ENCODE assay signal across 25 cellular contexts in the genomic region with DNA sequence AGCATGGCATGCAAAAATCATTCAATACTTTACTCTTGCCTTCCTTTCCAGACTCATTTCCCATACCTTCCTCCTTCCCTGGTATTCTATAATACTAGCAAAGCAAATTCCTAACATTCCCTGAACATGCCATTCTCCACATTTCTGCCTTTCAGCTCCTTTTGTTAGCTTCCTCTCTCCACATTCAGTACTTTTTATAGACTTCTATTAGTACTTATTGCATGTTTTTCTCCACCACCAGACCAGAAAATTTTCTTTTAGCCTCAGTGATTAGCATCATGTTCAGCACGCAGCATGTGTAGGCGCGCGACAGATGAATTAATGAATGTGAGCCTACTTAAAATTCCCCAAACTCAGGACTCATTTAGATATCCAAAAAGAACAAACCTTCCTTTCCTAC.
DNase-seq lines count a peak whose midpoint lies in the region; ATAC-seq and TF ChIP-seq lines count a peak whose summit lies in the region.
"Had no signal": no experiment of that assay in that cellular context is flagged by ENCODE, and none has a peak within 500 bp of the region (broad histone marks: within the 10 kb centered on the region; RNA-seq: fewer than 3 reads in every experiment).

No MANE protein-coding gene starts in this region.

- no peaks in the 10 kb centered on the region for H3K23me2 ChIP-seq in H9 (ENCODE audit: insufficient read length, low read depth, low read length, poor library complexity, severe bottlenecking)

- peak overlapping the region; percentile 93 for H2AFZ ChIP-seq in H9 (ENCODE audit: low read length)

- H2AK5ac ChIP-seq in H9 (ENCODE audit: insufficient read length, low read length), result no peak overlapping the region

- H3K79me2 ChIP-seq in H9 (ENCODE audit: insufficient read depth, low read length), result no peaks in the 10 kb centered on the region

- DNase-seq in H9 (no peak), choroid plexus epithelial cell (ENCODE audit: low read depth) (peak; percentile 0), kidney glomerular epithelial cell (lab: John Stamatoyannopoulos, UW) (peak; percentile 79), renal cortical epithelial cell (ENCODE audit: low read depth) (peak; percentile 73), midbrain (lab: John Stamatoyannopoulos, UW) (no peak), coronary artery (ENCODE audit: low spot score) (no peak)
- DNase-seq: activated CD4-positive, alpha-beta memory T cell treated with anti-CD3 and anti-CD28 coated beads for 36 hours; activated naive CD4-positive, alpha-beta T cell; CD8-positive, alpha-beta T cell; central memory CD4-positive, alpha-beta T cell; DMS53; effector CD8-positive, alpha-beta T cell; HCEC 1CT; Karpas-422; naive thymus-derived CD4-positive, alpha-beta T cell; NCI-H187 treated with DMSO at 0.1 percent for 48 hours; NCI-H345; stimulated activated CD4-positive, alpha-beta T cell treated with anti-CD3 and anti-CD28 coated beads, Interleukin-2, amount 100 ng/mL, for 48 hours; T-helper 2 cell had no signal

- TF ChIP-seq CTCF in H9 (conservative IDR thresholded peaks at IDR 0.05), result no peak
- TF ChIP-seq CTCF in choroid plexus epithelial cell (conservative IDR thresholded peaks at IDR 0.05; ENCODE audit: low read depth, low read length), result no peak
- no peak for TF ChIP-seq CTCF in coronary artery (IDR thresholded peaks at IDR 0.05)

- no peak overlapping the region for H2BK120ac ChIP-seq in H9 (ENCODE audit: low read depth, low read length, poor library complexity, severe bottlenecking)

- no peak overlapping the region for H3K56ac ChIP-seq in H9 (ENCODE audit: insufficient read length, low read depth, low read length)

- H2BK15ac ChIP-seq in H9 (ENCODE audit: low read depth, low read length), result no peak overlapping the region

- no peak overlapping the region for H2BK20ac ChIP-seq in H9 (ENCODE audit: low read depth, low read length, poor library complexity, severe bottlenecking)

- H3K4me1 Mint-ChIP-seq in H9, result peaks cover 24 to 32% of the 10 kb centered on the region in 2 experiments
- H3K4me1 Mint-ChIP-seq: naive thymus-derived CD4-positive, alpha-beta T cell had no signal

- H3T11ph ChIP-seq in H9 (ENCODE audit: low read length), result no peak overlapping the region

- H3K4me1 ChIP-seq in H9 (ENCODE audit: insufficient read depth, low read length), result peaks cover 5% of the 10 kb centered on the region; the same call in 1 of the 2 replicates
- H3K4me1 ChIP-seq: tibial nerve had no signal

- WGBS in H9 (ENCODE audit: extremely low coverage, insufficient read length, low lambda C conversion rate), result no CpG with 5 or more reads among the region's 4 CpGs

- H3K9ac ChIP-seq in H9 (ENCODE audit: extremely low read depth, insufficient read length, low read length), result no peak overlapping the region

- no peak overlapping the region for H3K14ac ChIP-seq in H9 (ENCODE audit: insufficient read depth, low read length)

- 0 out of 2 replicates have a peak, but pooled peaks cover 2% of the 10 kb centered on the region for H3K27me3 Mint-ChIP-seq in H9 (ENCODE audit: low read depth)
- H3K27me3 Mint-ChIP-seq: activated CD4-positive, alpha-beta memory T cell treated with anti-CD3 and anti-CD28 coated beads for 36 hours; naive thymus-derived CD4-positive, alpha-beta T cell; stimulated activated naive CD8-positive, alpha-beta T cell treated with anti-CD3 and anti-CD28 coated beads, Interleukin-15, Interleukin-2, amounts not matched to agents 100 ng/mL and 50 ng/mL, for 24 hours had no signal

- H4K91ac ChIP-seq in H9 (ENCODE audit: insufficient read length, low read depth, low read length), result no peak overlapping the region

- H4K20me1 ChIP-seq in H9 (ENCODE audit: control insufficient read depth, insufficient read depth, insufficient read length), result no peaks in the 10 kb centered on the region

- no peak overlapping the region for H4K8ac ChIP-seq in H9 (replicated peaks; ENCODE audit: insufficient read length, low read depth, low read length)

- H3K9me3 ChIP-seq in H9 (ENCODE audit: control insufficient read depth, low read depth, low read length), result no peaks in the 10 kb centered on the region
- H3K9me3 ChIP-seq: tibial nerve had no signal

- ATAC-seq in GM19351 (IDR thresholded peaks at IDR 0.05; ENCODE audit: unreplicated experiment), result no peak
- ATAC-seq in GM19455 (IDR thresholded peaks at IDR 0.05; ENCODE audit: unreplicated experiment), result no peak
- ATAC-seq: CD8-positive, alpha-beta T cell; naive thymus-derived CD4-positive, alpha-beta T cell had no signal

- H2BK12ac ChIP-seq in H9 (ENCODE audit: insufficient read length, low read depth, low read length), result no peak overlapping the region

- no peak overlapping the region for H3K18ac ChIP-seq in H9 (ENCODE audit: insufficient read length, low read depth, low read length)

- no peak overlapping the region for H3K4me2 ChIP-seq in H9 (ENCODE audit: insufficient read depth, insufficient read length, low read length)

- H4K5ac ChIP-seq in H9 (ENCODE audit: insufficient read length, low read depth, low read length), result no peak overlapping the region

- H3K9me3 Mint-ChIP-seq in H9, result no peaks in the 10 kb centered on the region

- H3K4me3 ChIP-seq in choroid plexus epithelial cell (ENCODE audit: low read depth, low read length) (no peak overlapping the region), coronary artery (no peak overlapping the region)
- H3K4me3 ChIP-seq: lung, skin epidermis, tibial nerve had no signal

- no peak overlapping the region for H3K4ac ChIP-seq in H9 (ENCODE audit: low read depth, low read length)

- no peaks in the 10 kb centered on the region for H3K27me3 ChIP-seq in H9 (ENCODE audit: insufficient read depth, low read length)
- H3K27me3 ChIP-seq: tibial nerve had no signal

- no peaks in the 10 kb centered on the region for H3K36me3 Mint-ChIP-seq in H9 (ENCODE audit: insufficient read depth in 1 of 3, low read depth in 3 of 3)
- H3K36me3 Mint-ChIP-seq: activated CD4-positive, alpha-beta memory T cell treated with anti-CD3 and anti-CD28 coated beads for 36 hours; CD8-positive, alpha-beta T cell; naive thymus-derived CD4-positive, alpha-beta T cell had no signal

- peak overlapping the region; percentile 75 to 97 (median 89) for H3K27ac Mint-ChIP-seq in H9
- H3K27ac Mint-ChIP-seq: activated CD4-positive, alpha-beta memory T cell treated with anti-CD3 and anti-CD28 coated beads for 36 hours; CD8-positive, alpha-beta T cell; naive thymus-derived CD4-positive, alpha-beta T cell; stimulated activated naive CD8-positive, alpha-beta T cell treated with anti-CD3 and anti-CD28 coated beads, Interleukin-15, Interleukin-2, amounts not matched to agents 100 ng/mL and 50 ng/mL, for 24 hours had no signal

- H3K27ac ChIP-seq in H9 (ENCODE audit: insufficient read length, low read depth, low read length), result peak overlapping the region; percentile 82
- no peak overlapping the region for H3K27ac ChIP-seq in coronary artery
- H3K27ac ChIP-seq: skin epidermis, tibial nerve had no signal

- H2BK5ac ChIP-seq in H9 (ENCODE audit: insufficient read length, low read length), result no peak overlapping the region

- 0 out of 5 replicates have a peak overlapping the region, but pooled peaks of 1 of the 2 experiments have one; percentile 10 for H3K4me3 Mint-ChIP-seq in H9
- H3K4me3 Mint-ChIP-seq: activated CD4-positive, alpha-beta memory T cell treated with anti-CD3 and anti-CD28 coated beads for 36 hours; CD8-positive, alpha-beta T cell; naive thymus-derived CD4-positive, alpha-beta T cell; stimulated activated naive CD8-positive, alpha-beta T cell treated with anti-CD3 and anti-CD28 coated beads, Interleukin-15, Interleukin-2, amounts not matched to agents 100 ng/mL and 50 ng/mL, for 24 hours had no signal

- no peak overlapping the region for H3K23ac ChIP-seq in H9 (ENCODE audit: insufficient read length, low read depth, low read length)

- no peaks in the 10 kb centered on the region for H3K79me1 ChIP-seq in H9 (ENCODE audit: insufficient read depth, low read depth, low read length, poor library complexity, severe bottlenecking)

Comparison
In these comparisons a context has a peak if more than half of its experiments do, and no peak if none do; other contexts are left out.
1. DNase-seq: peak in choroid plexus epithelial cell (single experiment), kidney glomerular epithelial cell (single experiment) and renal cortical epithelial cell (single experiment); none in H9 (single experiment), midbrain (single experiment) and coronary artery (single experiment).